Comparison of ENCODE assay signal across 3 cellular contexts in the genomic region with DNA sequence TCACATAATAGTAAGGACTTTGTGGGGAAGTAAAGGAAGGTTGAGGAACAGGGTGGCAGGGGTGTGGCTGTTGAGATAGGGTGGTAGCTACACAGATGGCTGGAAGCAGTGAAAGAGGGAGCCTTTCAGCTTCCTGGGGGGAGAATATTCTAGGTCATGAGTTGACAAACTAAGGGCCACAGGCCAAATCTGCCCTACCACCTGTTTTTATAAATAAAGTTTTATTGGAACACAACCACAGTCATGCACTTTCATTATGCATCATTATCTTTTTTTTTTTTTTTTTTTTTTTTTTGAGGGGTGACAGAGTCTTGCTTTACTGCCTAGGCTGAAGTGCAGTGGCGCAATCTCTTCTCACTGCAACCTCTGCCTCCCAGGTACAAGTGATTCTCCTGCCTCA.
TF ChIP-seq lines count a peak whose summit lies in the region.

No MANE protein-coding gene starts in this region.

TF ChIP-seq in HepG2, 621 proteins besides CTCF, POLR2A, EP300 and RAD21 (continues in another document):
- TF ChIP-seq, protein P1, sequence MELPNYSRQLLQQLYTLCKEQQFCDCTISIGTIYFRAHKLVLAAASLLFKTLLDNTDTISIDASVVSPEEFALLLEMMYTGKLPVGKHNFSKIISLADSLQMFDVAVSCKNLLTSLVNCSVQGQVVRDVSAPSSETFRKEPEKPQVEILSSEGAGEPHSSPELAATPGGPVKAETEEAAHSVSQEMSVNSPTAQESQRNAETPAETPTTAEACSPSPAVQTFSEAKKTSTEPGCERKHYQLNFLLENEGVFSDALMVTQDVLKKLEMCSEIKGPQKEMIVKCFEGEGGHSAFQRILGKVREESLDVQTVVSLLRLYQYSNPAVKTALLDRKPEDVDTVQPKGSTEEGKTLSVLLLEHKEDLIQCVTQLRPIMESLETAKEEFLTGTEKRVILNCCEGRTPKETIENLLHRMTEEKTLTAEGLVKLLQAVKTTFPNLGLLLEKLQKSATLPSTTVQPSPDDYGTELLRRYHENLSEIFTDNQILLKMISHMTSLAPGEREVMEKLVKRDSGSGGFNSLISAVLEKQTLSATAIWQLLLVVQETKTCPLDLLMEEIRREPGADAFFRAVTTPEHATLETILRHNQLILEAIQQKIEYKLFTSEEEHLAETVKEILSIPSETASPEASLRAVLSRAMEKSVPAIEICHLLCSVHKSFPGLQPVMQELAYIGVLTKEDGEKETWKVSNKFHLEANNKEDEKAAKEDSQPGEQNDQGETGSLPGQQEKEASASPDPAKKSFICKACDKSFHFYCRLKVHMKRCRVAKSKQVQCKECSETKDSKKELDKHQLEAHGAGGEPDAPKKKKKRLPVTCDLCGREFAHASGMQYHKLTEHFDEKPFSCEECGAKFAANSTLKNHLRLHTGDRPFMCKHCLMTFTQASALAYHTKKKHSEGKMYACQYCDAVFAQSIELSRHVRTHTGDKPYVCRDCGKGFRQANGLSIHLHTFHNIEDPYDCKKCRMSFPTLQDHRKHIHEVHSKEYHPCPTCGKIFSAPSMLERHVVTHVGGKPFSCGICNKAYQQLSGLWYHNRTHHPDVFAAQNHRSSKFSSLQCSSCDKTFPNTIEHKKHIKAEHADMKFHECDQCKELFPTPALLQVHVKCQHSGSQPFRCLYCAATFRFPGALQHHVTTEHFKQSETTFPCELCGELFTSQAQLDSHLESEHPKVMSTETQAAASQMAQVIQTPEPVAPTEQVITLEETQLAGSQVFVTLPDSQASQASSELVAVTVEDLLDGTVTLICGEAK (IDR thresholded peaks at IDR 0.05), result peak; percentile 44; the same call in 1 of the 2 replicates
- TF ChIP-seq, protein P1 (CRISPR knock-in tag; IDR thresholded peaks at IDR 0.05), result peak; percentile 71; the same call in 1 of the 2 replicates

TF ChIP-seq in GM12878, 131 proteins besides CTCF, POLR2A, EP300 and RAD21:
- TF ChIP-seq, protein P1 (IDR thresholded peaks at IDR 0.05; ENCODE audit: borderline replicate concordance), result peak; percentile 45; the same call in 1 of the 2 replicates
- TF ChIP-seq GABPA (IDR thresholded peaks at IDR 0.05; ENCODE audit: low read depth), result no peak

TF ChIP-seq in K562, 482 proteins besides CTCF, POLR2A, EP300 and RAD21:
- TF ChIP-seq PURB (CRISPR knock-in tag; IDR thresholded peaks at IDR 0.05; ENCODE audit: low read depth), result no peak
- TF ChIP-seq, protein P1 (IDR thresholded peaks at IDR 0.05), result peak; percentile 84
- TF ChIP-seq, protein P1 (CRISPR knock-in tag; IDR thresholded peaks at IDR 0.05), result peak; percentile 81
- TF ChIP-seq ZNF668 (CRISPR knock-in tag; IDR thresholded peaks at IDR 0.05), result no peak
- no peak for TF ChIP-seq CCNT2 (IDR thresholded peaks at IDR 0.05; ENCODE audit: borderline replicate concordance, extremely low read depth, insufficient read length, low read depth, low read length)
- TF ChIP-seq, protein P2, sequence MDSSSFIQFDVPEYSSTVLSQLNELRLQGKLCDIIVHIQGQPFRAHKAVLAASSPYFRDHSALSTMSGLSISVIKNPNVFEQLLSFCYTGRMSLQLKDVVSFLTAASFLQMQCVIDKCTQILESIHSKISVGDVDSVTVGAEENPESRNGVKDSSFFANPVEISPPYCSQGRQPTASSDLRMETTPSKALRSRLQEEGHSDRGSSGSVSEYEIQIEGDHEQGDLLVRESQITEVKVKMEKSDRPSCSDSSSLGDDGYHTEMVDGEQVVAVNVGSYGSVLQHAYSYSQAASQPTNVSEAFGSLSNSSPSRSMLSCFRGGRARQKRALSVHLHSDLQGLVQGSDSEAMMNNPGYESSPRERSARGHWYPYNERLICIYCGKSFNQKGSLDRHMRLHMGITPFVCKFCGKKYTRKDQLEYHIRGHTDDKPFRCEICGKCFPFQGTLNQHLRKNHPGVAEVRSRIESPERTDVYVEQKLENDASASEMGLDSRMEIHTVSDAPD (CRISPR knock-in tag; IDR thresholded peaks at IDR 0.05), result no peak
- TF ChIP-seq VEZF1 (CRISPR knock-in tag; IDR thresholded peaks at IDR 0.05), result no peak
